ENCODE assay signal across 1 cellular context in genomic region chr11:119371067-119371601, GRCh38.
TF ChIP-seq lines count a peak whose summit lies in the region.

No MANE protein-coding gene starts in this region.

TF ChIP-seq in SK-N-SH, 30 proteins besides CTCF, POLR2A, EP300 and RAD21:
- TF ChIP-seq NFIC (IDR thresholded peaks at IDR 0.05; ENCODE audit: borderline replicate concordance): no peak
- TF ChIP-seq USF1 (IDR thresholded peaks at IDR 0.05; ENCODE audit: borderline replicate concordance, low read depth): no peak
- no peak for TF ChIP-seq TCF12 (IDR thresholded peaks at IDR 0.05)
- TF ChIP-seq IRF3 (IDR thresholded peaks at IDR 0.05; ENCODE audit: low read depth, low read length): no peak
- TF ChIP-seq JUND (IDR thresholded peaks at IDR 0.05): no peak
- no peak for TF ChIP-seq GABPA (IDR thresholded peaks at IDR 0.05; ENCODE audit: low read depth)
- TF ChIP-seq EZH2phosphoT487 (IDR thresholded peaks at IDR 0.05; ENCODE audit: borderline replicate concordance, low read depth): no peak
- TF ChIP-seq TEAD4 (IDR thresholded peaks at IDR 0.05; ENCODE audit: borderline replicate concordance, insufficient read depth): no peak
- TF ChIP-seq FOXJ3 (CRISPR knock-in tag; IDR thresholded peaks at IDR 0.05): no peak
- no peak for TF ChIP-seq CHD2 (IDR thresholded peaks at IDR 0.05; ENCODE audit: low read length, partially characterized antibody)
- TF ChIP-seq USF2 (IDR thresholded peaks at IDR 0.05; ENCODE audit: borderline replicate concordance, low read depth, low read length): no peak
- no peak for TF ChIP-seq REST (IDR thresholded peaks at IDR 0.05; ENCODE audit: low read depth, low read length)
- TF ChIP-seq RFX5 (IDR thresholded peaks at IDR 0.05; ENCODE audit: low read length): no peak
